ENCODE assay signal across 8 cellular contexts in the genomic region with DNA sequence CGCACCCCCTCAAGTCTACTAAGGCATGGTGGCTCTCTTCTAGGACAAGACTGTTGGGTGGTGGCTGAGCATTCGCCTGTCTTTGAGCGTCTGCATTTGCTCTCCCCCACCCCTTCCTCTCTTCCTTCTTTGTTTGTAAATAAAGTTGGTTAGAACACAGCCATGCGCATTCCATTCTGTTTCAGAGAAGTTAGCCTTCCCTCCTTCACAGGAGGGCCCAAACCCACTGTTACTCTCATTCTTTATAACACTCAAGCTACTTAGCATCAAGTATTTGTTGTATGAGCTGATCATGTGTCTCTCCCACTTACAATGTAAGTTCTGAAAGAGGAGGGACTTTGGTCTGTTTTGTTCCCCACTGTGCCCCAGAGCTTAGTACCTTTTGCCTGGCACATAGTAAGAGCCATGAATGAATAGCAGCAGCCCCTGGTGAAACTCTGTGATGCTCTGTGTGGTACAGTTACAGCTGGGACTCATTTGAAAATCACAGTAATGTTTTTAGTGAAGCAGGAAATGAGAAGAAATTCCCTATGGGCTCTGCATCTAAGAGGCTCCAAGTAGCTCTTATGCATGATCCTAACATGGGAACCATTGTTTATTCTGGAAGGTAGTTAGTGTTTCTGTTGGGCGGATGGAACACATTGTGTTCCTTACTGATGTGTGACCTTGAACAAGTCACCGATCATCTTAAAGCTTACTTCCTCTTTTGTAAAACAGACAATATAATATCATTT.
DNase-seq lines count a peak whose midpoint lies in the region; ATAC-seq and TF ChIP-seq lines count a peak whose summit lies in the region.

No MANE protein-coding gene starts in this region.

- intact Hi-C loops in tibial artery (cut with DNase I; ENCODE audit: low total_unique reads) = no loop called here

- H3K27me3 ChIP-seq in BLaER1 treated with 17β-estradiol and CSF1 and Interleukin-3, amounts not matched to agents 10 nM and 100 nM = no peaks in the 10 kb centered on the region
- no peaks in the 10 kb centered on the region for H3K27me3 ChIP-seq in HUES48 (ENCODE audit: control insufficient read depth, insufficient read depth, low read length)
- H3K27me3 ChIP-seq in tibial artery = no peaks in the 10 kb centered on the region

- DNase-seq in fibroblast of gingiva (ENCODE audit: low read depth) (peak; percentile 85), tibial artery (no peak), superior temporal gyrus (ENCODE audit: extremely low spot score) (no peak), amniotic stem cell (lab: John Stamatoyannopoulos, UW) (no peak)
- DNase-seq in effector CD8-positive, alpha-beta T cell (lab: John Stamatoyannopoulos, UW) = no peak

- peak overlapping the region; percentile 50 to 78 (median 69) for H3K4me2 ChIP-seq in BLaER1 treated with 17β-estradiol and CSF1 and Interleukin-3, amounts not matched to agents 10 nM and 100 nM

- peaks cover 53 to 85% (median 67%) of the 10 kb centered on the region in 10 experiments for H3K4me1 ChIP-seq in BLaER1 treated with 17β-estradiol and CSF1 and Interleukin-3, amounts not matched to agents 10 nM and 100 nM
- peaks cover 16% of the 10 kb centered on the region for H3K4me1 ChIP-seq in HUES48 (ENCODE audit: control insufficient read depth, insufficient read depth, low read length)
- peaks cover 0 to 53% (median 41%) of the 10 kb centered on the region in 4 donors for H3K4me1 ChIP-seq in tibial artery

- peak; percentile 38 for ATAC-seq in GM21367 (IDR thresholded peaks at IDR 0.05; ENCODE audit: unreplicated experiment)

- H3K27ac ChIP-seq in BLaER1 treated with 17β-estradiol and CSF1 and Interleukin-3, amounts not matched to agents 10 nM and 100 nM = peak overlapping the region in 7 of 11 experiments; percentile 12 to 58 (median 44); a peak in 8 of 22 replicates
- H3K27ac ChIP-seq in HUES48 (ENCODE audit: low read depth, low read length) (peak overlapping the region; percentile 42), tibial artery (peak overlapping the region; percentile 25 to 58)

- peaks cover 13 to 88% (median 28%) of the 10 kb centered on the region in 11 experiments; a peak in 18 of 22 replicates for H3K36me3 ChIP-seq in BLaER1 treated with 17β-estradiol and CSF1 and Interleukin-3, amounts not matched to agents 10 nM and 100 nM
- H3K36me3 ChIP-seq in HUES48 (ENCODE audit: control insufficient read depth, insufficient read depth, low read length) (no peaks in the 10 kb centered on the region), tibial artery (no peaks in the 10 kb centered on the region)

- no peak for TF ChIP-seq CTCF in tibial artery (IDR thresholded peaks at IDR 0.05)

- H3K4me3 ChIP-seq in BLaER1 treated with 17β-estradiol and CSF1 and Interleukin-3, amounts not matched to agents 10 nM and 100 nM = no peak overlapping the region
- no peak overlapping the region for H3K4me3 ChIP-seq in HUES48 (ENCODE audit: low read depth, low read length)
- H3K4me3 ChIP-seq in tibial artery = no peak overlapping the region

- H4K20me1 ChIP-seq in BLaER1 treated with 17β-estradiol and CSF1 and Interleukin-3, amounts not matched to agents 10 nM and 100 nM = peaks cover 12 to 98% (median 39%) of the 10 kb centered on the region in 11 experiments; a peak in 19 of 22 replicates

- no peak overlapping the region for H3K9ac ChIP-seq in BLaER1 treated with 17β-estradiol and CSF1 and Interleukin-3, amounts not matched to agents 10 nM and 100 nM
- no peak overlapping the region for H3K9ac ChIP-seq in HUES48 (ENCODE audit: low read depth, low read length)

- no peaks in the 10 kb centered on the region for H3K9me3 ChIP-seq in BLaER1 treated with 17β-estradiol and CSF1 and Interleukin-3, amounts not matched to agents 10 nM and 100 nM (replicated peaks in 1 of 11)
- H3K9me3 ChIP-seq in HUES48 (ENCODE audit: control insufficient read depth, insufficient read depth, low read length) (no peaks in the 10 kb centered on the region), tibial artery (no peaks in the 10 kb centered on the region)
